ENCODE assay signal across 22 cellular contexts in the genomic region with DNA sequence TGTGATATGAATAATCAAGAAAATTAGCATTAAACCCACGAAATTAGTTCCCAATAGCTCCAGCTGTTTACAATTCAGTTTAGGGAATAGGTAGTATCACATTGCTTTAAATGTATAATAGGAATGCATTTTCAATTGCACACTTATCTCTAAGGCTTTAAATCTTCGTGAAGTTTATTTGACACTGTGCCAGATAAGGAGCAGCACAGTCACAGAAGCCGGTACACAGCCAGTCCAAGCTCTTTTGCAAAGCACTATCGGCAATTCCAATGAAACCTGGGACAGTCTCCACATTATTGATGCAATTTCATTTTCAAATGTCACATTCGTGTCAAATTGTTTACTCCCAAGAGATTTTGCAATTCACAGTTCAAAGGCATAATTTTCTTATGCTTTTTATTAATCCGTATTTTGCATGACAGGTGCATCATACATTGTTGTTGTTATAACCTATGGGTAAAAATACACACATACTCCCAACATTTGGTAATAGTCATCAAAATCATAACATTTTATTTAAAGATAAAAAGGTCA.
"Had no signal": no experiment of that assay in that cellular context is flagged by ENCODE, and none has a peak within 500 bp of the region (broad histone marks: within the 10 kb centered on the region; RNA-seq: fewer than 3 reads in every experiment).

No MANE protein-coding gene starts in this region.

- H3K4me2 ChIP-seq: smooth muscle cell had no signal

- H3K4me3 ChIP-seq: lower lobe of right lung, smooth muscle cell, testis, vagina had no signal

- H3K27me3 ChIP-seq: foreskin keratinocyte, testis, vagina had no signal

- H3K9me3 ChIP-seq: lower lobe of right lung, testis, vagina had no signal

- DNase-seq: activated CD4-positive, alpha-beta T cell treated with anti-CD3 and anti-CD28 coated beads for 1 hour; activated CD4-positive, alpha-beta T cell treated with anti-CD3 and anti-CD28 coated beads, Interleukin-2, amount 50 U/mL, for 1 hour; activated CD8-positive, alpha-beta T cell treated with anti-CD3 and anti-CD28 coated beads, Interleukin-2, amount 10 ng/mL, durations not matched to agents 7 days and 5 days; central memory CD4-positive, alpha-beta T cell; dermis blood vessel endothelial cell; effector CD8-positive, alpha-beta T cell; erythroblast; foreskin keratinocyte; immature natural killer cell; lower lobe of right lung; naive thymus-derived CD4-positive, alpha-beta T cell; stimulated activated CD4-positive, alpha-beta T cell treated with anti-CD3 and anti-CD28 coated beads, Interleukin-2, amount 100 ng/mL, for 48 hours; stimulated activated CD8-positive, alpha-beta memory T cell treated with anti-CD3 and anti-CD28 coated beads, Interleukin-4, amount 100 ng/mL, for 48 hours; stimulated activated naive B cell treated with anti-CD40 and anti-IgM and Interleukin-4, amounts not matched to agents 10 μg/mL and 1 μg/mL and 100 μg/mL, for 72 hours; testis; trophoblast cell; WERI-Rb-1 had no signal

- H3K27ac ChIP-seq: foreskin keratinocyte, lower lobe of right lung, testis, vagina, WERI-Rb-1 had no signal

- ATAC-seq: activated CD8-positive, alpha-beta T cell treated with anti-CD3 and anti-CD28 coated beads, Interleukin-2, amount 10 ng/mL, durations not matched to agents 7 days and 5 days; activated naive CD4-positive, alpha-beta T cell treated with anti-CD3 and anti-CD28 coated beads, Interleukin-2, amount 50 U/mL, for 72 hours; foreskin keratinocyte; left lobe of liver; lower lobe of right lung; naive thymus-derived CD4-positive, alpha-beta T cell; sciatic nerve; stimulated activated naive B cell treated with anti-CD40 and anti-IgM and Interleukin-4, amounts not matched to agents 10 μg/mL and 1 μg/mL and 100 μg/mL, for 72 hours had no signal

- H3K36me3 ChIP-seq: lower lobe of right lung, vagina, WERI-Rb-1 had no signal

- H3K4me1 ChIP-seq: foreskin keratinocyte, lower lobe of right lung, testis, vagina had no signal
